In genomic region chrX:110414679-110415439, GRCh38 we compare ENCODE assay signal across 9 cellular contexts. TPM values are rescaled to one million over a fixed set of nuclear protein-coding genes. Genes with fewer than 3 reads are reported as not detected.
A peak's percentile ranks its signal among the peaks of the same experiment; 100 is the strongest.
DNase-seq lines count a peak whose midpoint lies in the region; ATAC-seq and TF ChIP-seq lines count a peak whose summit lies in the region.
"Had no signal": no experiment of that assay in that cellular context is flagged by ENCODE, and none has a peak within 500 bp of the region (broad histone marks: within the 10 kb centered on the region; RNA-seq: fewer than 3 reads in every experiment).

No MANE protein-coding gene starts in this region.

- peaks cover 0 to 46% (median 0%) of the 10 kb centered on the region in 9 donors for H3K27me3 ChIP-seq in heart left ventricle
- peaks cover 5% of the 10 kb centered on the region; the same call in 1 of the 2 replicates for H3K27me3 ChIP-seq in OCI-LY3 (ENCODE audit: low read depth, low read length)
- H3K27me3 ChIP-seq in stomach, result peaks cover 0 to 11% (median 0%) of the 10 kb centered on the region in 3 donors
- no peaks in the 10 kb centered on the region for H3K27me3 ChIP-seq in transverse colon

- no peak for TF ChIP-seq POLR2A in heart left ventricle (IDR thresholded peaks at IDR 0.05)
- no peak for TF ChIP-seq POLR2A in stomach (IDR thresholded peaks at IDR 0.05)
- TF ChIP-seq POLR2A in transverse colon (IDR thresholded peaks at IDR 0.05), result no peak

- in situ Hi-C loops in transverse colon (cut with MboI; ENCODE audit: low pct_ligation_motif_present in 1 of 4, low pct_unique_long_range_greater_than_20kb in 1 of 4, low sequenced_read_pairs in 3 of 4), result loop anchor here in 3 of 4 donors (5.0 to 25.0 kb wide), 2 partner anchors 258 to 503 kb away; no protein-coding TSS in a partner anchor

- H3K9me3 ChIP-seq in heart left ventricle (no peaks in the 10 kb centered on the region), OCI-LY3 (ENCODE audit: insufficient read depth, low read length) (no peaks in the 10 kb centered on the region), stomach (no peaks in the 10 kb centered on the region), transverse colon (no peaks in the 10 kb centered on the region)

- no peaks in the 10 kb centered on the region for H3K9me3 Mint-ChIP-seq in stimulated activated naive B cell treated with anti-CD40 and anti-IgM and Interleukin-4, amounts not matched to agents 10 μg/mL and 1 μg/mL and 100 μg/mL, for 72 hours
- H3K9me3 Mint-ChIP-seq in progenitor cell of endocrine pancreas (ENCODE audit: low read depth), result no peaks in the 10 kb centered on the region

- peaks cover 11 to 17% of the 10 kb centered on the region in 2 donors for H3K27me3 Mint-ChIP-seq in stimulated activated naive B cell treated with anti-CD40 and anti-IgM and Interleukin-4, amounts not matched to agents 10 μg/mL and 1 μg/mL and 100 μg/mL, for 72 hours
- H3K27me3 Mint-ChIP-seq in progenitor cell of endocrine pancreas, result no peaks in the 10 kb centered on the region

- H3K27ac ChIP-seq in heart left ventricle (no peak overlapping the region), OCI-LY3 (ENCODE audit: low read length) (peak overlapping the region; percentile 57), stomach (peak overlapping the region in 1 of 5 donors; percentile 9), transverse colon (no peak overlapping the region)

- H3K4me1 ChIP-seq in heart left ventricle, result peaks cover 0 to 5% (median 0%) of the 10 kb centered on the region in 12 donors
- H3K4me1 ChIP-seq in OCI-LY3 (ENCODE audit: low read length), result peaks cover 33% of the 10 kb centered on the region
- peaks cover 0 to 21% (median 7%) of the 10 kb centered on the region in 4 donors for H3K4me1 ChIP-seq in stomach
- H3K4me1 ChIP-seq in transverse colon, result no peaks in the 10 kb centered on the region

- no peak overlapping the region for H3K27ac Mint-ChIP-seq in stimulated activated naive B cell treated with anti-CD40 and anti-IgM and Interleukin-4, amounts not matched to agents 10 μg/mL and 1 μg/mL and 100 μg/mL, for 72 hours
- no peak overlapping the region for H3K27ac Mint-ChIP-seq in progenitor cell of endocrine pancreas

- H3K4me3 ChIP-seq in heart left ventricle (no peak overlapping the region), OCI-LY3 (ENCODE audit: low read length) (peak overlapping the region; percentile 27), stomach (no peak overlapping the region), transverse colon (no peak overlapping the region)

- H2AFZ ChIP-seq in OCI-LY3 (ENCODE audit: low read depth, low read length), result no peak overlapping the region

- H3K36me3 Mint-ChIP-seq in stimulated activated naive B cell treated with anti-CD40 and anti-IgM and Interleukin-4, amounts not matched to agents 10 μg/mL and 1 μg/mL and 100 μg/mL, for 72 hours, result no peaks in the 10 kb centered on the region
- no peaks in the 10 kb centered on the region for H3K36me3 Mint-ChIP-seq in progenitor cell of endocrine pancreas (ENCODE audit: insufficient read depth)

- TF ChIP-seq CTCF in heart left ventricle (IDR thresholded peaks at IDR 0.05), result no peak
- no peak for TF ChIP-seq CTCF in OCI-LY3 (IDR thresholded peaks at IDR 0.05; ENCODE audit: low read depth, low read length)
- no peak for TF ChIP-seq CTCF in stomach (IDR thresholded peaks at IDR 0.05)
- TF ChIP-seq CTCF in progenitor cell of endocrine pancreas (IDR thresholded peaks at IDR 0.05; ENCODE audit: unreplicated experiment), result no peak
- TF ChIP-seq CTCF in transverse colon (IDR thresholded peaks at IDR 0.05), result no peak

- H3K79me2 ChIP-seq in OCI-LY3 (ENCODE audit: low read length), result no peaks in the 10 kb centered on the region

- H3K4me3 Mint-ChIP-seq in stimulated activated naive B cell treated with anti-CD40 and anti-IgM and Interleukin-4, amounts not matched to agents 10 μg/mL and 1 μg/mL and 100 μg/mL, for 72 hours, result peak overlapping the region in 1 of 2 donors; percentile 42
- no peak overlapping the region for H3K4me3 Mint-ChIP-seq in progenitor cell of endocrine pancreas (ENCODE audit: low read depth)

- WGBS in heart left ventricle, 4 donors, result 19 to 39% (median 27%) methylated on average over 1 of the region's 1 CpG
- WGBS in stomach, 5 donors, result 42 to 67% (median 54%) methylated on average over 1 of the region's 1 CpG
- WGBS in transverse colon (ENCODE audit: low coverage in 1 of 2), 2 donors, result 37 to 78% methylated on average over 1 of the region's 1 CpG

- H3K36me3 ChIP-seq in heart left ventricle (no peaks in the 10 kb centered on the region), OCI-LY3 (replicated peaks; ENCODE audit: low read depth, low read length) (no peaks in the 10 kb centered on the region), stomach (no peaks in the 10 kb centered on the region), transverse colon (no peaks in the 10 kb centered on the region)

- no peak for DNase-seq in heart left ventricle
- DNase-seq in cardiac septum (ENCODE audit: low spot score), result no peak
- no peak for DNase-seq in stimulated activated naive B cell treated with anti-CD40 and anti-IgM and Interleukin-4, amounts not matched to agents 10 μg/mL and 1 μg/mL and 100 μg/mL, for 72 hours
- no peak for DNase-seq in stomach
- no peak for DNase-seq in progenitor cell of endocrine pancreas (ENCODE audit: low spot score, unreplicated experiment)
- DNase-seq in transverse colon, result no peak
- DNase-seq: NCI-H2029 treated with DMSO at 0.1 percent for 48 hours had no signal

- intact Hi-C loops in heart left ventricle (cut with DNase I), result loop anchor here in 5 of 10 donors (5.0 to 10.0 kb wide), 5 partner anchors 253 to 700 kb away; no protein-coding TSS in a partner anchor
- intact Hi-C loops in cardiac septum (cut with DNase I), result no loop called here
- intact Hi-C loops in stomach (cut with DNase I; ENCODE audit: low total_unique reads), result loop anchor here (5.0 kb wide), 1 partner anchor 253 kb away; no protein-coding TSS in a partner anchor
- intact Hi-C loops in transverse colon (cut with DNase I; ENCODE audit: low total_unique reads), result loop anchor here (5.0 kb wide), 1 partner anchor 248 kb away; no protein-coding TSS in a partner anchor

- H3K9ac ChIP-seq in OCI-LY3 (ENCODE audit: low read length), result no peak overlapping the region

- ATAC-seq in heart left ventricle, result peak; percentile 37 to 77 (median 50)
- ATAC-seq in HG02852 (IDR thresholded peaks at IDR 0.05; ENCODE audit: unreplicated experiment), result peak; percentile 74
- peak; percentile 73 to 77 for ATAC-seq in stimulated activated naive B cell treated with anti-CD40 and anti-IgM and Interleukin-4, amounts not matched to agents 10 μg/mL and 1 μg/mL and 100 μg/mL, for 72 hours (replicated peaks)

- TF ChIP-seq EP300 in stomach (IDR thresholded peaks at IDR 0.05), result no peak
- no peak for TF ChIP-seq EP300 in transverse colon (IDR thresholded peaks at IDR 0.05; ENCODE audit: low read depth)

- H3K4me2 ChIP-seq in OCI-LY3 (ENCODE audit: low read length), result peak overlapping the region; percentile 58

- H3K4me1 Mint-ChIP-seq in stimulated activated naive B cell treated with anti-CD40 and anti-IgM and Interleukin-4, amounts not matched to agents 10 μg/mL and 1 μg/mL and 100 μg/mL, for 72 hours, result peaks cover 13 to 27% of the 10 kb centered on the region in 2 donors
- H3K4me1 Mint-ChIP-seq in progenitor cell of endocrine pancreas (ENCODE audit: low read depth), result peaks cover 24% of the 10 kb centered on the region

- H4K20me1 ChIP-seq in OCI-LY3 (ENCODE audit: insufficient read depth, low read length), result no peaks in the 10 kb centered on the region

RNA-seq across cellular contexts. Expression of gene RTL9, which starts 56.2 kb away (rescaled TPM):
- 1 to 10 TPM in 2 of 9 donors, under 1 TPM in 7; 0.51 to 2.0 (median 0.65) TPM for total RNA-seq in heart left ventricle
- polyA plus RNA-seq in heart left ventricle, result 1 to 10 TPM in 1 of 2 donors, under 1 TPM in 1; 0.15 to 1.1 TPM
- 0.35 TPM for total RNA-seq in cardiac septum
- total RNA-seq in stomach, result under 1 TPM in 1 of 5 donors, not detected in 4; under 0.01 TPM
- polyA plus RNA-seq in stomach, result not detected
- total RNA-seq in progenitor cell of endocrine pancreas, result 1.4 and 1.5 TPM in 2 replicates
- under 1 TPM in 1 of 4 donors, not detected in 3; under 0.01 TPM for total RNA-seq in transverse colon
